ENCODE assay signal across 9 cellular contexts in genomic region chr6:55528624-55529023, GRCh38. TPM values are rescaled to one million over a fixed set of nuclear protein-coding genes. Genes with fewer than 3 reads are reported as not detected.
DNase-seq lines count a peak whose midpoint lies in the region; ATAC-seq, FAIRE-seq and TF ChIP-seq lines count a peak whose summit lies in the region.
"Had no signal": no experiment of that assay in that cellular context is flagged by ENCODE, and none has a peak within 500 bp of the region (broad histone marks: within the 10 kb centered on the region; RNA-seq: fewer than 3 reads in every experiment).

No MANE protein-coding gene starts in this region.

- DNase-seq in A549 (ENCODE audit: low read depth in 1 of 2, low spot score in 1 of 2) = peak; percentile 2 to 67
- peak; percentile 37 for DNase-seq in IMR-90
- DNase-seq in astrocyte (ENCODE audit: low read depth) = peak; percentile 10
- DNase-seq in osteocyte (ENCODE audit: extremely low spot score, unreplicated experiment) = no peak
- DNase-seq in HuH-7 (ENCODE audit: low spot score) = no peak
- DNase-seq in immature natural killer cell = no peak
- no peak for DNase-seq in tibial artery

- no peak overlapping the region for H4K8ac ChIP-seq in IMR-90 (ENCODE audit: low read depth in 2 of 2, low read length in 2 of 2)

- in situ Hi-C loops in IMR-90 (cut with MboI; ENCODE audit: low sequenced_read_pairs) = no loop called here

- CTCF ChIA-PET in A549 (lab: Yijun Ruan, JAX) = interaction anchor here (1.2 kb wide), 1 partner anchor 10 kb away, joined by 5 read pairs; no protein-coding TSS in a partner anchor
- CTCF ChIA-PET in IMR-90 (lab: Yijun Ruan, JAX) = no interaction called here

- H2BK5ac ChIP-seq in IMR-90 (ENCODE audit: low read depth, low read length, poor library complexity, severe bottlenecking) = no peak overlapping the region

- no peak overlapping the region for H3K18ac ChIP-seq in IMR-90 (ENCODE audit: low read depth, low read length)

- H3K36me3 ChIP-seq in IMR-90 (ENCODE audit: control insufficient read depth, insufficient read depth, low read length) = no peaks in the 10 kb centered on the region
- H3K36me3 ChIP-seq in astrocyte (ENCODE audit: insufficient read depth, low read length) = no peaks in the 10 kb centered on the region
- no peaks in the 10 kb centered on the region for H3K36me3 ChIP-seq in tibial artery

- H2BK20ac ChIP-seq in IMR-90 (ENCODE audit: low read depth, low read length) = no peak overlapping the region

- no peak overlapping the region for H2AK9ac ChIP-seq in IMR-90 (replicated peaks; ENCODE audit: low read depth, low read length, poor library complexity)

- 17% methylated on average over 1 of the region's 1 CpG for WGBS in A549 (ENCODE audit: missing lambda C conversion rate)
- no CpG with 5 or more reads among the region's 1 CpG for WGBS in IMR-90 (ENCODE audit: extremely low coverage in 2 of 2, insufficient read length in 1 of 2), 2 experiments

- H3K27me3 ChIP-seq in IMR-90 (ENCODE audit: control insufficient read depth, insufficient read depth, low read length) = no peaks in the 10 kb centered on the region
- no peaks in the 10 kb centered on the region for H3K27me3 ChIP-seq in astrocyte (ENCODE audit: insufficient read depth, low read length)
- H3K27me3 ChIP-seq in tibial artery = no peaks in the 10 kb centered on the region

- H3K4me2 ChIP-seq in A549 = no peak overlapping the region
- H3K4me2 ChIP-seq in IMR-90 (ENCODE audit: low read depth, low read length) = no peak overlapping the region
- no peak overlapping the region for H3K4me2 ChIP-seq in astrocyte (ENCODE audit: low read length)

- dilution Hi-C loops in IMR-90 (cut with HindIII; ENCODE audit: low sequenced_read_pairs, unreplicated experiment) = no loop called here

- no peaks in the 10 kb centered on the region for H3K9me3 ChIP-seq in A549
- H3K9me3 ChIP-seq in IMR-90 (ENCODE audit: control insufficient read depth, insufficient read depth, low read length) = no peaks in the 10 kb centered on the region
- H3K9me3 ChIP-seq in astrocyte (ENCODE audit: insufficient read depth, low read depth, low read length) = no peaks in the 10 kb centered on the region
- no peaks in the 10 kb centered on the region for H3K9me3 ChIP-seq in tibial artery

- POLR2A ChIA-PET in A549 (lab: Yijun Ruan, JAX) = no interaction called here
- POLR2A ChIA-PET in IMR-90 (lab: Charles Lee; ENCODE audit: unreplicated experiment) = interaction anchor here (0.6 kb wide), 1 partner anchor 108 kb away, joined by 5 read pairs; no protein-coding TSS in a partner anchor

- no peaks in the 10 kb centered on the region for H3K9me3 Mint-ChIP-seq in astrocyte (ENCODE audit: unreplicated experiment)
- H3K9me3 Mint-ChIP-seq in osteocyte (ENCODE audit: unreplicated experiment) = no peaks in the 10 kb centered on the region
- peaks cover 3 to 22% (median 7%) of the 10 kb centered on the region in 6 donors for H3K9me3 Mint-ChIP-seq in immature natural killer cell

- H3K36me3 Mint-ChIP-seq in astrocyte (ENCODE audit: low read depth, unreplicated experiment) = no peaks in the 10 kb centered on the region
- H3K36me3 Mint-ChIP-seq in osteocyte (ENCODE audit: unreplicated experiment) = no peaks in the 10 kb centered on the region
- no peaks in the 10 kb centered on the region for H3K36me3 Mint-ChIP-seq in immature natural killer cell
- H3K36me3 Mint-ChIP-seq: activated naive CD8-positive, alpha-beta T cell had no signal

- no peaks in the 10 kb centered on the region for H3K79me2 ChIP-seq in astrocyte (ENCODE audit: insufficient read depth, low read length)

- no TSS peak for BruUV-seq in IMR-90 (replicated peaks; lab: Mats Ljungman, UMichigan)

- ATAC-seq in A549 (peak; percentile 73 to 76; a peak in 4 of 6 replicates), GM19023 (IDR thresholded peaks at IDR 0.05; ENCODE audit: unreplicated experiment) (peak; percentile 52), IMR-90 (ENCODE audit: low read depth) (peak; percentile 53)

- H4K91ac ChIP-seq in IMR-90 (ENCODE audit: insufficient read depth, low read depth, low read length) = no peak overlapping the region

- H3K9me1 ChIP-seq in IMR-90 (ENCODE audit: insufficient read depth, low read length) = no peaks in the 10 kb centered on the region

- no peak for TF ChIP-seq CTCF in A549 (IDR thresholded peaks at IDR 0.05)
- TF ChIP-seq CTCF in IMR-90 (conservative IDR thresholded peaks at IDR 0.05; ENCODE audit: low read depth, low read length) = peak; percentile 40
- peak; percentile 25 for TF ChIP-seq CTCF in astrocyte (IDR thresholded peaks at IDR 0.05; ENCODE audit: insufficient read depth, low read depth, low read length)
- TF ChIP-seq CTCF in osteocyte (IDR thresholded peaks at IDR 0.05) = peak; percentile 44
- TF ChIP-seq CTCF in tibial artery (IDR thresholded peaks at IDR 0.05) = no peak

- FAIRE-seq in A549 (lab: Jason Lieb, UNC) (no peak), astrocyte (lab: Jason Lieb, UNC) (no peak)

- no peaks in the 10 kb centered on the region for H3K79me1 ChIP-seq in IMR-90 (ENCODE audit: low read depth in 1 of 2, low read length in 2 of 2)

- H3K4me1 ChIP-seq in A549 = no peaks in the 10 kb centered on the region
- no peaks in the 10 kb centered on the region for H3K4me1 ChIP-seq in IMR-90 (ENCODE audit: control insufficient read depth, insufficient read depth, low read length)
- no peaks in the 10 kb centered on the region for H3K4me1 ChIP-seq in astrocyte (ENCODE audit: insufficient read depth, low read length)
- H3K4me1 ChIP-seq in tibial artery = no peaks in the 10 kb centered on the region

- TF ChIP-seq POLR2A in A549 (IDR thresholded peaks at IDR 0.05; ENCODE audit: low read length) (no peak), IMR-90 (IDR thresholded peaks at IDR 0.05; ENCODE audit: low read depth, low read length) (no peak)

- H3K4me3 ChIP-seq in A549 = no peak overlapping the region
- H3K4me3 ChIP-seq in IMR-90 (ENCODE audit: insufficient read depth, low read depth, low read length) = no peak overlapping the region
- no peak overlapping the region for H3K4me3 ChIP-seq in astrocyte (ENCODE audit: insufficient read depth, low read depth, low read length)
- H3K4me3 ChIP-seq in tibial artery = no peak overlapping the region

- TF ChIP-seq EP300 in A549 (IDR thresholded peaks at IDR 0.05) = no peak

- no peak overlapping the region for H3K14ac ChIP-seq in IMR-90 (replicated peaks; ENCODE audit: low read depth, low read length)

- H2BK15ac ChIP-seq in IMR-90 (ENCODE audit: low read depth, low read length) = no peak overlapping the region

- H3K27ac ChIP-seq in A549 (no peak overlapping the region), IMR-90 (ENCODE audit: insufficient read depth, low read length) (no peak overlapping the region), astrocyte (ENCODE audit: low read depth, low read length) (no peak overlapping the region), tibial artery (no peak overlapping the region)

- no peak overlapping the region for H2BK120ac ChIP-seq in IMR-90 (ENCODE audit: low read depth, low read length)

- H4K20me1 ChIP-seq in IMR-90 (ENCODE audit: insufficient read depth, low read length) (no peaks in the 10 kb centered on the region), astrocyte (ENCODE audit: insufficient read depth, low read length) (no peaks in the 10 kb centered on the region)

- H4K5ac ChIP-seq in IMR-90 (ENCODE audit: low read depth, low read length) = no peak overlapping the region

- H3K9ac ChIP-seq in IMR-90 (ENCODE audit: low read depth, low read length) (no peak overlapping the region), astrocyte (ENCODE audit: low read length) (no peak overlapping the region)

- no peak overlapping the region for H3K4me3 Mint-ChIP-seq in astrocyte (ENCODE audit: unreplicated experiment)
- H3K4me3 Mint-ChIP-seq in osteocyte (ENCODE audit: unreplicated experiment) = no peak overlapping the region
- no peak overlapping the region for H3K4me3 Mint-ChIP-seq in immature natural killer cell
- H3K4me3 Mint-ChIP-seq: activated naive CD8-positive, alpha-beta T cell had no signal

- no peak overlapping the region for H3K4ac ChIP-seq in IMR-90 (ENCODE audit: low read depth, low read length)

- no peak overlapping the region for H2AK5ac ChIP-seq in IMR-90 (ENCODE audit: low read depth, low read length)

- intact Hi-C loops in IMR-90 (cut with micrococcal nuclease) = no loop called here
- intact Hi-C loops in tibial artery (cut with DNase I; ENCODE audit: low total_unique reads) = no loop called here

- H3K56ac ChIP-seq in IMR-90 (ENCODE audit: extremely low read depth, insufficient read depth, low read length) = no peak overlapping the region

- H3K27ac Mint-ChIP-seq in astrocyte (ENCODE audit: unreplicated experiment) (no peak overlapping the region), osteocyte (ENCODE audit: unreplicated experiment) (no peak overlapping the region), immature natural killer cell (no peak overlapping the region)
- H3K27ac Mint-ChIP-seq: activated naive CD8-positive, alpha-beta T cell had no signal

- no peaks in the 10 kb centered on the region for H3K4me1 Mint-ChIP-seq in astrocyte (ENCODE audit: low read depth, unreplicated experiment)
- no peaks in the 10 kb centered on the region for H3K4me1 Mint-ChIP-seq in osteocyte (ENCODE audit: unreplicated experiment)
- no peaks in the 10 kb centered on the region for H3K4me1 Mint-ChIP-seq in immature natural killer cell

- H3K27me3 Mint-ChIP-seq in astrocyte (ENCODE audit: low read depth, unreplicated experiment) (no peaks in the 10 kb centered on the region), osteocyte (ENCODE audit: unreplicated experiment) (no peaks in the 10 kb centered on the region), immature natural killer cell (ENCODE audit: low read depth in 3 of 3) (no peaks in the 10 kb centered on the region)
- H3K27me3 Mint-ChIP-seq: activated naive CD8-positive, alpha-beta T cell had no signal

- H2AFZ ChIP-seq in IMR-90 (replicated peaks; ENCODE audit: low read length, poor library complexity) (no peak overlapping the region), astrocyte (ENCODE audit: low read depth, low read length) (no peak overlapping the region)

- TF ChIP-seq RAD21 in A549 (conservative IDR thresholded peaks at IDR 0.05 in 1 of 2, IDR thresholded peaks at IDR 0.05 in 1 of 2) (no peak), IMR-90 (IDR thresholded peaks at IDR 0.05; ENCODE audit: low read length) (peak; percentile 16; the same call in 1 of the 2 replicates)

- H3K23ac ChIP-seq in IMR-90 (ENCODE audit: low read depth, low read length) = no peak overlapping the region

RNA-seq across cellular contexts. Expression of gene HMGCLL1, which starts 50.4 kb away (rescaled TPM):
- 0.66 and 0.78 TPM in 2 replicates for polyA plus RNA-seq in A549 (2011; rRNA removed)
- polyA plus RNA-seq in A549 (2012; cell fraction: cytosol; rRNA removed) = 0.09 TPM in 2 replicates
- 0.06 and 0.27 TPM in 2 replicates for polyA plus RNA-seq in A549 (2012; cell fraction: nucleus; rRNA removed)
- 0.28 to 0.33 TPM (median 0.31 TPM) in 3 replicates for polyA plus RNA-seq in A549 (2017; fragmentation: RNase III; extraction: RNeasy Plus Mini Kit Qiagen cat#74134 plus additional on column Dnase treatment)
- polyA minus RNA-seq in A549 (2011; rRNA and poly(A)+ RNA removed) = 0.12 and 0.15 TPM in 2 replicates
- total RNA-seq in IMR-90 (2012; rRNA removed) = not detected in 2 replicates
- polyA plus RNA-seq in IMR-90 (2012; rRNA removed) = 0.03 TPM in 1 of 2 replicates, not detected in the other
- not detected in 2 replicates for polyA plus RNA-seq in IMR-90 (2012; cell fraction: cytosol; rRNA removed)
- polyA plus RNA-seq in IMR-90 (2012; cell fraction: nucleus; rRNA removed; ENCODE audit: low replicate concordance) = not detected in 2 replicates
- 0.24 and 0.30 TPM in 2 replicates for total RNA-seq in astrocyte
- total RNA-seq in osteocyte = not detected in 2 replicates
- not detected for polyA plus RNA-seq in immature natural killer cell

Comparison
In these comparisons a context has a peak if more than half of its experiments do, and no peak if none do; other contexts are left out.
1. DNase-seq: peak in A549 (2 of 2), IMR-90 (single experiment) and astrocyte (single experiment); none in osteocyte (single experiment), HuH-7 (single experiment), immature natural killer cell (0 of 3) and tibial artery (0 of 2).
2. CTCF ChIP-seq: peak in IMR-90 (single experiment), astrocyte (single experiment) and osteocyte (single experiment); none in A549 (single experiment) and tibial artery (0 of 2).
3. Peak in every context shown above with its lines, with median percentiles within 50 percentile points of each other: ATAC-seq.